In the genomic region with DNA sequence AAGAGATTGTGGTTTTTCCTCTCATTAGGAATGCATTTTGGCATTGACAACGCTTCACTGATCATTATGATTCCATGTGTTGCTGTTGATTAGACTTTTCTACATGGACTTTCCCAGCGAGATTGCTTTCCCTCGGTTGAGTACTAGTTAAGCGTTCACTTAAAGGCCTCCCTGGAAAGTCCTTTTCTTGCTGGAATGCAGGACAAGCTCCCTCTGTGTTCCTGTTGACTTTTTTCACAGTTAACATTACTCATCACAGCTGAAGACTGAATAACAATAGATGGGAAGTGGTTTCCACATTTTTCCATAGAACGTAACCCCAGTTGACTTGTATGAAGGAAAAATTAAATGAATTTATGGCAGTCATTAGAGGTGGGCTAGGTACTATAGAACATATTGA, we compare ENCODE assay signal across 9 cellular contexts. TPM values are rescaled to one million over a fixed set of nuclear protein-coding genes. Genes with fewer than 3 reads are reported as not detected.
DNase-seq lines count a peak whose midpoint lies in the region; ATAC-seq and TF ChIP-seq lines count a peak whose summit lies in the region.
"Had no signal": no experiment of that assay in that cellular context is flagged by ENCODE, and none has a peak within 500 bp of the region (broad histone marks: within the 10 kb centered on the region; RNA-seq: fewer than 3 reads in every experiment).

No MANE protein-coding gene starts in this region.

- no peaks in the 10 kb centered on the region for H4K20me1 ChIP-seq in H9 (ENCODE audit: control insufficient read depth, insufficient read depth, insufficient read length)

- H4K5ac ChIP-seq in H9 (ENCODE audit: insufficient read length, low read depth, low read length): no peak overlapping the region

- H2BK12ac ChIP-seq in H9 (ENCODE audit: insufficient read length, low read depth, low read length): no peak overlapping the region

- peaks cover 20% of the 10 kb centered on the region for H3K23me2 ChIP-seq in H9 (ENCODE audit: insufficient read length, low read depth, low read length, poor library complexity, severe bottlenecking)

- H3K36me3 ChIP-seq in skeletal muscle satellite cell (ENCODE audit: insufficient read depth, low read length): peaks cover 11% of the 10 kb centered on the region

- H3K4me2 ChIP-seq in H9 (ENCODE audit: insufficient read depth, insufficient read length, low read length) (no peak overlapping the region), skeletal muscle satellite cell (ENCODE audit: low read length) (peak overlapping the region; percentile 45)

- H3K9ac ChIP-seq in H9 (ENCODE audit: extremely low read depth, insufficient read length, low read length) (no peak overlapping the region), skeletal muscle satellite cell (ENCODE audit: low read depth, low read length) (peak overlapping the region; percentile 45)

- TF ChIP-seq CTCF in H9 (conservative IDR thresholded peaks at IDR 0.05): no peak
- no peak for TF ChIP-seq CTCF in fibroblast of villous mesenchyme (IDR thresholded peaks at IDR 0.05; ENCODE audit: insufficient read depth, low read depth, low read length)
- no peak for TF ChIP-seq CTCF in GM13977 (IDR thresholded peaks at IDR 0.05; ENCODE audit: extremely low read depth, insufficient read depth, missing control alignments)

- H3K27ac ChIP-seq in H9 (ENCODE audit: insufficient read length, low read depth, low read length): peak overlapping the region; percentile 62

- no peaks in the 10 kb centered on the region for H3K79me1 ChIP-seq in H9 (ENCODE audit: insufficient read depth, low read depth, low read length, poor library complexity, severe bottlenecking)

- H3K27ac Mint-ChIP-seq in H9: peak overlapping the region in 2 of 3 experiments; percentile 65 to 82; a peak in 2 of 7 replicates

- no CpG with 5 or more reads among the region's 5 CpGs for WGBS in H9 (ENCODE audit: extremely low coverage, insufficient read length, low lambda C conversion rate)

- H2AK5ac ChIP-seq in H9 (ENCODE audit: insufficient read length, low read length): no peak overlapping the region

- peaks cover 4% of the 10 kb centered on the region; the same call in 1 of the 2 replicates for H3K4me1 ChIP-seq in H9 (ENCODE audit: insufficient read depth, low read length)
- H3K4me1 ChIP-seq in skeletal muscle satellite cell (ENCODE audit: control insufficient read depth, insufficient read depth, low read length): peaks cover 34% of the 10 kb centered on the region

- H2BK5ac ChIP-seq in H9 (ENCODE audit: insufficient read length, low read length): no peak overlapping the region

- H3K14ac ChIP-seq in H9 (ENCODE audit: insufficient read depth, low read length): no peak overlapping the region

- ATAC-seq in HG03439 (IDR thresholded peaks at IDR 0.05; ENCODE audit: unreplicated experiment) (no peak), GM21390 (IDR thresholded peaks at IDR 0.05; ENCODE audit: unreplicated experiment) (no peak)

- H3K36me3 Mint-ChIP-seq in H9 (ENCODE audit: insufficient read depth in 1 of 3, low read depth in 3 of 3): no peaks in the 10 kb centered on the region

- H3K4me1 Mint-ChIP-seq in H9: peaks cover 42 to 47% of the 10 kb centered on the region in 2 experiments

- H4K91ac ChIP-seq in H9 (ENCODE audit: insufficient read length, low read depth, low read length): no peak overlapping the region

- H3K9me3 ChIP-seq in H9 (ENCODE audit: control insufficient read depth, low read depth, low read length) (no peaks in the 10 kb centered on the region), skeletal muscle satellite cell (replicated peaks; ENCODE audit: low read length) (no peaks in the 10 kb centered on the region)

- H2BK120ac ChIP-seq in H9 (ENCODE audit: low read depth, low read length, poor library complexity, severe bottlenecking): no peak overlapping the region

- H3K27me3 ChIP-seq in H9 (ENCODE audit: insufficient read depth, low read length) (no peaks in the 10 kb centered on the region), skeletal muscle satellite cell (ENCODE audit: control insufficient read depth, insufficient read depth, low read length) (no peaks in the 10 kb centered on the region)

- H3K27me3 Mint-ChIP-seq in H9 (ENCODE audit: low read depth): peaks cover 14% of the 10 kb centered on the region

- no peak overlapping the region for H2AFZ ChIP-seq in H9 (ENCODE audit: low read length)

- no peak overlapping the region for H3K23ac ChIP-seq in H9 (ENCODE audit: insufficient read length, low read depth, low read length)

- no peak overlapping the region for H2BK20ac ChIP-seq in H9 (ENCODE audit: low read depth, low read length, poor library complexity, severe bottlenecking)

- H3K4me3 Mint-ChIP-seq in H9: 0 out of 5 replicates have a peak overlapping the region, but pooled peaks of 1 of the 2 experiments have one; percentile 23

- DNase-seq in H9 (no peak), SW480 (ENCODE audit: low spot score) (peak; percentile 65), fibroblast of villous mesenchyme (ENCODE audit: low read depth) (peak; percentile 70), GF-D8 (lab: John Stamatoyannopoulos, UW) (no peak), GM13977 (ENCODE audit: low spot score) (no peak)
- DNase-seq: NCI-H1694 treated with DMSO at 0.1 percent for 48 hours had no signal

- H3K79me2 ChIP-seq in H9 (ENCODE audit: insufficient read depth, low read length): no peaks in the 10 kb centered on the region

- no peak overlapping the region for H4K8ac ChIP-seq in H9 (replicated peaks; ENCODE audit: insufficient read length, low read depth, low read length)

- no peak overlapping the region for H3T11ph ChIP-seq in H9 (ENCODE audit: low read length)

- no peak overlapping the region for H3K56ac ChIP-seq in H9 (ENCODE audit: insufficient read length, low read depth, low read length)

- H3K4me3 ChIP-seq in fibroblast of villous mesenchyme (ENCODE audit: low read depth, low read length) (no peak overlapping the region), skeletal muscle satellite cell (ENCODE audit: low read length) (no peak overlapping the region)

- no peak overlapping the region for H3K18ac ChIP-seq in H9 (ENCODE audit: insufficient read length, low read depth, low read length)

- no peak overlapping the region for H3K4ac ChIP-seq in H9 (ENCODE audit: low read depth, low read length)

- in situ Hi-C loops in GM13977 (cut with MboI; ENCODE audit: low pct_unique_long_range_greater_than_20kb, low sequenced_read_pairs, unreplicated experiment): no loop called here

- H2BK15ac ChIP-seq in H9 (ENCODE audit: low read depth, low read length): no peak overlapping the region

- H3K9me3 Mint-ChIP-seq in H9: no peaks in the 10 kb centered on the region

RNA-seq across cellular contexts. Expression of gene CAV1, which starts 2.6 kb away (rescaled TPM):
- total RNA-seq in H9 (2021): 20.2 and 20.9 TPM in 2 replicates
- 288 and 887 TPM in 2 replicates for total RNA-seq in fibroblast of villous mesenchyme
- 1,125 and 1,633 TPM in 2 replicates for total RNA-seq in skeletal muscle satellite cell (2012; rRNA removed)

RNA-seq across cellular contexts. Expression of gene CAV2, which starts 22.7 kb away (rescaled TPM):
- 3.7 and 4.7 TPM in 2 replicates for total RNA-seq in H9 (2021)
- total RNA-seq in fibroblast of villous mesenchyme: 130 and 224 TPM in 2 replicates
- 125 and 199 TPM in 2 replicates for total RNA-seq in skeletal muscle satellite cell (2012; rRNA removed)

Comparison
In these comparisons a context has a peak if more than half of its experiments do, and no peak if none do; other contexts are left out.
1. DNase-seq: peak in SW480 (single experiment) and fibroblast of villous mesenchyme (single experiment); none in H9 (single experiment), GF-D8 (single experiment) and GM13977 (single experiment).
2. RNA of gene CAV1, which starts 2.6 kb away (total RNA-seq): 288 to 887 TPM in fibroblast of villous mesenchyme; 20.2 to 20.9 TPM in H9; every median in the first group is over 10 times any median in the second.
3. RNA of gene CAV2, which starts 22.7 kb away (total RNA-seq): 130 to 224 TPM in fibroblast of villous mesenchyme; 3.7 to 4.7 TPM in H9; every median in the first group is over 10 times any median in the second.